Comparison of ENCODE assay signal across 30 cellular contexts in the genomic region with DNA sequence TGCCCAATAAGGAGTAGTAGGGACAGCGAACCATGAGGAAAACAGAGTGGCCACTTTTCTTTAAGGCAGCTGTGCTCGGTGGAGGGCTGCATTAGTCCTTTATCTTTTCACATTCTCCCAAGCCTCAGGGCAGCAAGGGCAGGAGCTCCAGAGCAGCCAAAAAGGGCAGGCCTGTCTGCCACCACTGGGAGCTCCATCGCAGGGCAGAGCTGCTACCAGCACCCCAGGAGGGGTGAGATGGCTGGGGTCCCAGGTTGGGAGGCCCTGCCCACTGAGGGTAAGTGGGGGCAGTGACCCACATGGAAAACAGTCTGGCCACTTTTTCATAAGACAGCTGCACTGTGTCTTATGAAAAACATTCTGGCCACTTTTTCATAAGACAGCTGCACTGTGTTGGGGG. TPM values are rescaled to one million over a fixed set of nuclear protein-coding genes. Genes with fewer than 3 reads are reported as not detected.
"Had no signal": no experiment of that assay in that cellular context is flagged by ENCODE, and none has a peak within 500 bp of the region (broad histone marks: within the 10 kb centered on the region; RNA-seq: fewer than 3 reads in every experiment).

No MANE protein-coding gene starts in this region.

- H3K36me3 ChIP-seq: colonic mucosa, gastrocnemius medialis, right lobe of liver, thoracic aorta had no signal

- H3K4me3 Mint-ChIP-seq: activated naive CD8-positive, alpha-beta T cell; activated T-cell treated with anti-CD3 and anti-CD28 coated beads, Interleukin-2, amount 50 U/mL, for 72 hours; effector memory CD8-positive, alpha-beta T cell; immature natural killer cell; naive B cell; stimulated activated naive CD8-positive, alpha-beta T cell treated with anti-CD3 and anti-CD28 coated beads, Interleukin-15, Interleukin-2, amounts not matched to agents 100 ng/mL and 50 ng/mL, for 24 hours; T-helper 1 cell treated with Interleukin-12 subunit alpha and Interleukin-12 subunit beta and Interleukin-4 antibody, amounts not matched to agents 30 μg/mL and 1 μg/mL, for 36 hours had no signal

- ATAC-seq: activated T-cell treated with anti-CD3 and anti-CD28 coated beads, Interleukin-2, amount 50 U/mL, for 72 hours; body of pancreas; effector memory CD8-positive, alpha-beta T cell; gastrocnemius medialis; left lobe of liver had no signal

- H3K4me1 ChIP-seq: body of pancreas, colonic mucosa, gastrocnemius medialis, right lobe of liver had no signal

- H3K27ac ChIP-seq: body of pancreas, colonic mucosa, gastrocnemius medialis, right lobe of liver, skin epidermis, thoracic aorta, VCaP had no signal

- H3K9me3 ChIP-seq: body of pancreas, colonic mucosa, gastrocnemius medialis, right lobe of liver, thoracic aorta had no signal

- DNase-seq: activated CD4-positive, alpha-beta T cell treated with anti-CD3 and anti-CD28 coated beads for 4 hours; activated CD4-positive, alpha-beta T cell treated with anti-CD3 and anti-CD28 coated beads, Interleukin-2, amount 50 U/mL, for 4 hours; activated naive CD4-positive, alpha-beta T cell; activated T-cell treated with anti-CD3 and anti-CD28 coated beads for 4 hours; activated T-cell treated with anti-CD3 and anti-CD28 coated beads, Interleukin-2, amount 50 U/mL, for 72 hours; anterior cingulate cortex; body of pancreas; colonic mucosa; effector memory CD8-positive, alpha-beta T cell; erythroblast; gastrocnemius medialis; hippocampal formation; immature natural killer cell; naive B cell; occipital lobe; right lobe of liver; stimulated activated CD4-positive, alpha-beta T cell treated with anti-CD3 and anti-CD28 coated beads, Interleukin-12 subunit alpha, Interleukin-12 subunit beta, amount 100 ng/mL, for 4 hours; stimulated activated CD4-positive, alpha-beta T cell treated with anti-CD3 and anti-CD28 coated beads, Interleukin-4, amount 100 ng/mL, for 1 hour; SW 1271; T-helper 9 cell; trophoblast cell had no signal

- H3K9me3 Mint-ChIP-seq: effector memory CD8-positive, alpha-beta T cell; stimulated activated naive CD8-positive, alpha-beta T cell treated with anti-CD3 and anti-CD28 coated beads, Interleukin-15, Interleukin-2, amounts not matched to agents 100 ng/mL and 50 ng/mL, for 24 hours; T-helper 1 cell treated with Interleukin-12 subunit alpha and Interleukin-12 subunit beta and Interleukin-4 antibody, amounts not matched to agents 30 μg/mL and 1 μg/mL, for 36 hours had no signal

- H3K4me3 ChIP-seq: body of pancreas, colonic mucosa, gastrocnemius medialis, lung, right lobe of liver, skin epidermis, thoracic aorta had no signal

- H3K27ac Mint-ChIP-seq: activated naive CD8-positive, alpha-beta T cell; activated T-cell treated with anti-CD3 and anti-CD28 coated beads, Interleukin-2, amount 50 U/mL, for 72 hours; effector memory CD8-positive, alpha-beta T cell; immature natural killer cell; naive B cell; stimulated activated naive CD8-positive, alpha-beta T cell treated with anti-CD3 and anti-CD28 coated beads, Interleukin-15, Interleukin-2, amounts not matched to agents 100 ng/mL and 50 ng/mL, for 24 hours; T-helper 1 cell treated with Interleukin-12 subunit alpha and Interleukin-12 subunit beta and Interleukin-4 antibody, amounts not matched to agents 30 μg/mL and 1 μg/mL, for 36 hours had no signal

- H3K27me3 ChIP-seq: body of pancreas, colonic mucosa, gastrocnemius medialis, right lobe of liver had no signal

- H3K36me3 Mint-ChIP-seq: activated naive CD8-positive, alpha-beta T cell; immature natural killer cell; naive B cell had no signal

- H3K4me1 Mint-ChIP-seq: immature natural killer cell, naive B cell had no signal

RNA-seq across cellular contexts. Expression of gene TMCO5A, which starts 45.2 kb away (rescaled TPM):
- polyA plus RNA-seq: immature natural killer cell, neural cell had no signal
